8 cellular contexts compared by ENCODE assay signal in the genomic region with DNA sequence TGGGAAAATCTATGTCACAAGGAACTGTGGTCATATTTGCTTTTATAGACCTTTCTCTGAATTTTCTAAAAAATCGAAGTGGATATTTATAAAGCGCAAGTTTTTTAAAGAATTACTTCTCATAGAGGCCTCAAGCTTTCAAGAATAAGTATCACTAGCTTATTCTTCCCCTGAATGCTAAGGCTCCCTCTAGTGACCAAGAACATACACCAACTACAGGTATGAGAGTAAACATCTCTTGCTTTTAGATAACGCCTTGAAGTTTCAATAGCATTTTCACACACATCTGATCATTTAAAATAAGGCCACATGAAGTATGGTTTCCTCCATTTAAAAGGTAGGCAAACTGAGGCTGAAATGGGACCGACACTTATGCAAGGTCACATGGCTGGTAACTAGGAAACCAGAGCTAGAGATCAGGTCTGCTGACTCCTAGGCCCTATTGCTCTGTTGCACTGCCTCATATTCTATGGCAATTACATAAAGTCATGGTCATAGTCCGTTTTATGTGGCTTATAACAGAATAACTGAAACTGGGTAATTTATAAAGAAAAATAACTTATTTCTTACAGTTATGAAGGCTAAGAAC.
DNase-seq lines count a peak whose midpoint lies in the region; ATAC-seq lines count a peak whose summit lies in the region.

No MANE protein-coding gene starts in this region.

- H3K27me3 Mint-ChIP-seq in activated naive CD8-positive, alpha-beta T cell treated with anti-CD3 and anti-CD28 coated beads, Interleukin-2, amount 50 U/mL, for 24 hours = peaks cover 7% of the 10 kb centered on the region
- peaks cover 6% of the 10 kb centered on the region for H3K27me3 Mint-ChIP-seq in activated naive CD8-positive, alpha-beta T cell treated with anti-CD3 and anti-CD28 coated beads for 36 hours

- no peak overlapping the region for H3K27ac Mint-ChIP-seq in activated naive CD8-positive, alpha-beta T cell treated with anti-CD3 and anti-CD28 coated beads, Interleukin-2, amount 50 U/mL, for 24 hours
- no peak overlapping the region for H3K27ac Mint-ChIP-seq in activated naive CD8-positive, alpha-beta T cell treated with anti-CD3 and anti-CD28 coated beads for 36 hours

- H3K36me3 Mint-ChIP-seq in activated naive CD8-positive, alpha-beta T cell treated with anti-CD3 and anti-CD28 coated beads, Interleukin-2, amount 50 U/mL, for 24 hours (ENCODE audit: low read depth) = no peaks in the 10 kb centered on the region
- no peaks in the 10 kb centered on the region for H3K36me3 Mint-ChIP-seq in activated naive CD8-positive, alpha-beta T cell treated with anti-CD3 and anti-CD28 coated beads for 36 hours

- peaks cover 7% of the 10 kb centered on the region for H3K4me1 ChIP-seq in adipocyte (ENCODE audit: control insufficient read depth, insufficient read depth, low read length)

- H3K4me3 Mint-ChIP-seq in activated naive CD8-positive, alpha-beta T cell treated with anti-CD3 and anti-CD28 coated beads, Interleukin-2, amount 50 U/mL, for 24 hours = no peak overlapping the region
- H3K4me3 Mint-ChIP-seq in activated naive CD8-positive, alpha-beta T cell treated with anti-CD3 and anti-CD28 coated beads for 36 hours = no peak overlapping the region

- DNase-seq in activated naive CD8-positive, alpha-beta T cell treated with anti-CD3 and anti-CD28 coated beads, Interleukin-2, amount 50 U/mL, for 24 hours = no peak
- DNase-seq in activated naive CD8-positive, alpha-beta T cell treated with anti-CD3 and anti-CD28 coated beads for 36 hours = no peak
- peak; percentile 33 for DNase-seq in NCI-H187 treated with DMSO at 0.1 percent for 48 hours (lab: John Stamatoyannopoulos, UW)
- DNase-seq in adipocyte (ENCODE audit: low read depth) = peak; percentile 81
- peak; percentile 56 for DNase-seq in iPS-NIHi7 (ENCODE audit: extremely low spot score)
- no peak for DNase-seq in posterior cingulate gyrus
- no peak for DNase-seq in activated CD4-positive, alpha-beta T cell treated with anti-CD3 and anti-CD28 coated beads for 48 hours

- H3K9ac ChIP-seq in adipocyte (ENCODE audit: low read length) = peak overlapping the region; percentile 4

- no peaks in the 10 kb centered on the region for H3K27me3 ChIP-seq in adipocyte (replicated peaks; ENCODE audit: control insufficient read depth, insufficient read depth, low read length)

- no peaks in the 10 kb centered on the region for H3K36me3 ChIP-seq in adipocyte (ENCODE audit: control insufficient read depth, insufficient read depth, low read length, severe bottlenecking)

- ATAC-seq in activated naive CD8-positive, alpha-beta T cell treated with anti-CD3 and anti-CD28 coated beads, Interleukin-2, amount 50 U/mL, for 24 hours = peak; percentile 43
- ATAC-seq in HG02852 (IDR thresholded peaks at IDR 0.05; ENCODE audit: unreplicated experiment) = peak; percentile 83

- H3K4me3 ChIP-seq in adipocyte (ENCODE audit: low read length) = no peak overlapping the region

- no peaks in the 10 kb centered on the region for H3K9me3 ChIP-seq in adipocyte (ENCODE audit: control insufficient read depth, low read length)

- peaks cover 3% of the 10 kb centered on the region for H3K4me1 Mint-ChIP-seq in activated naive CD8-positive, alpha-beta T cell treated with anti-CD3 and anti-CD28 coated beads, Interleukin-2, amount 50 U/mL, for 24 hours
- H3K4me1 Mint-ChIP-seq in activated naive CD8-positive, alpha-beta T cell treated with anti-CD3 and anti-CD28 coated beads for 36 hours = peaks cover 5% of the 10 kb centered on the region

- peaks cover 14% of the 10 kb centered on the region for H3K9me3 Mint-ChIP-seq in activated naive CD8-positive, alpha-beta T cell treated with anti-CD3 and anti-CD28 coated beads, Interleukin-2, amount 50 U/mL, for 24 hours
- peaks cover 5% of the 10 kb centered on the region for H3K9me3 Mint-ChIP-seq in activated naive CD8-positive, alpha-beta T cell treated with anti-CD3 and anti-CD28 coated beads for 36 hours

- intact Hi-C loops in posterior cingulate gyrus (cut with DNase I) = no loop called here

Comparison
In these comparisons a context has a peak if more than half of its experiments do, and no peak if none do; other contexts are left out.
1. DNase-seq: peak in NCI-H187 treated with DMSO at 0.1 percent for 48 hours (single experiment), adipocyte (single experiment) and iPS-NIHi7 (single experiment); none in activated naive CD8-positive, alpha-beta T cell treated with anti-CD3 and anti-CD28 coated beads, Interleukin-2, amount 50 U/mL, for 24 hours (single experiment), activated naive CD8-positive, alpha-beta T cell treated with anti-CD3 and anti-CD28 coated beads for 36 hours (single experiment), posterior cingulate gyrus (0 of 10) and activated CD4-positive, alpha-beta T cell treated with anti-CD3 and anti-CD28 coated beads for 48 hours (single experiment).